ENCODE assay signal across 21 cellular contexts in the genomic region with DNA sequence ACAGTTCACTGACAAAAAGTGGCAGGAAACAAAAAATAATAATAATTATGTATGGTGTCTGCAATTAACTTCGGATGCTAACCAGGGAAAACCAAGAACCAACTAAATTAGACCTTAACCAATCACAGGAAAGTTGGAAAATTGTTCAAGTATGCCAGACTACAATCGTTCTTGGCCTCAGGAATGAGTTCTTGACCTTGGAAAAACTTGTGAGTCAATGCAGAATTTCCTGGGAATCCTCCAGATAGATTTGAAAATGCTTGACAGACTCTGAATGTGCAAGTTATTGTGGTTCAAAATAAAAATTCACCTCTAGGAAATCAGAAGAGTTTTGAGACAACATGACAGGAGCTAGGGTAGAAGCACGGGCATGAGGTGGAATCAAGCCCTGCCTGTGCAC.
"Had no signal": no experiment of that assay in that cellular context is flagged by ENCODE, and none has a peak within 500 bp of the region (broad histone marks: within the 10 kb centered on the region; RNA-seq: fewer than 3 reads in every experiment).

No MANE protein-coding gene starts in this region.

- ATAC-seq: activated naive CD4-positive, alpha-beta T cell treated with anti-CD3 and anti-CD28 coated beads, Interleukin-2, amount 50 U/mL, for 72 hours; activated naive CD8-positive, alpha-beta T cell treated with anti-CD3 and anti-CD28 coated beads, Interleukin-2, amount 50 U/mL, for 24 hours; activated T-cell treated with anti-CD3 and anti-CD28 coated beads, Interleukin-2, amount 50 U/mL, for 4 hours; T-cell had no signal

- DNase-seq: activated B cell treated with CpG ODN at 0.5 μM for 24 hours; activated CD4-positive, alpha-beta memory T cell treated with anti-CD3 and anti-CD28 coated beads for 36 hours; activated CD4-positive, alpha-beta T cell treated with anti-CD3 and anti-CD28 coated beads, Interleukin-2, amount 10 ng/mL, durations not matched to agents 7 days and 5 days; activated CD8-positive, alpha-beta memory T cell treated with anti-CD3 and anti-CD28 coated beads for 24 hours; activated effector memory CD4-positive, alpha-beta T cell treated with anti-CD3 and anti-CD28 coated beads, Interleukin-2, amount 50 U/mL, for 16 hours; activated naive CD4-positive, alpha-beta T cell treated with Interleukin-2 at 50 U/mL for 16 hours; activated naive CD8-positive, alpha-beta T cell treated with anti-CD3 and anti-CD28 coated beads, Interleukin-2, amount 50 U/mL, for 24 hours; activated T-cell treated with anti-CD3 and anti-CD28 coated beads, Interleukin-2, amount 50 U/mL, for 4 hours; NCI-H1092; NCI-H1417 treated with DMSO at 0.1 percent for 48 hours; NCI-H1694; NCI-H2029; NCI-H2107; NCI-H2171 treated with DMSO at 0.1 percent for 48 hours; NCI-H446; NCI-H524; Peyer's patch; T-cell; T-helper 2 cell; T1000 had no signal
